1 cellular context compared by ENCODE assay signal in genomic region chr1:40475268-40475667, GRCh38.
TF ChIP-seq lines count a peak whose summit lies in the region.

No MANE protein-coding gene starts in this region.

TF ChIP-seq in K562, 482 proteins besides CTCF, POLR2A, EP300 and RAD21:
- TF ChIP-seq TRIM28 (IDR thresholded peaks at IDR 0.05) (peak; percentile 92; the same call in 1 of the 2 replicates), ARNT (IDR thresholded peaks at IDR 0.05) (no peak), GTF2B (IDR thresholded peaks at IDR 0.05; ENCODE audit: extremely low read depth, insufficient read length) (no peak), ZBTB12 (CRISPR knock-in tag; IDR thresholded peaks at IDR 0.05) (no peak), CBX3 (IDR thresholded peaks at IDR 0.05; ENCODE audit: borderline replicate concordance in 1 of 2, low read length in 2 of 2) (peak in 1 of 2 experiments; percentile 86; a peak in 2 of 3 replicates), MEIS2 (IDR thresholded peaks at IDR 0.05; ENCODE audit: partially characterized antibody) (no peak), MITF (IDR thresholded peaks at IDR 0.05) (no peak), RAD51 (IDR thresholded peaks at IDR 0.05; ENCODE audit: borderline replicate concordance, low read depth) (no peak), ZNF143 (CRISPR knock-in tag; IDR thresholded peaks at IDR 0.05) (no peak), GATAD2B (IDR thresholded peaks at IDR 0.05; ENCODE audit: borderline replicate concordance) (no peak), RBM25 (IDR thresholded peaks at IDR 0.05; ENCODE audit: low read depth, low read length, severe bottlenecking) (peak; percentile 53), DMBX1 (CRISPR knock-in tag; IDR thresholded peaks at IDR 0.05; ENCODE audit: borderline replicate concordance) (no peak), ZFP30 (CRISPR knock-in tag; IDR thresholded peaks at IDR 0.05; ENCODE audit: borderline replicate concordance) (peak; percentile 95), ZNF239 (CRISPR knock-in tag; IDR thresholded peaks at IDR 0.05) (no peak), TRIM24 (IDR thresholded peaks at IDR 0.05) (peak; percentile 13 to 49; a peak in 1 of 4 replicates), ZNF217 (CRISPR knock-in tag; IDR thresholded peaks at IDR 0.05) (no peak), ZNF778 (CRISPR knock-in tag; IDR thresholded peaks at IDR 0.05) (no peak), XRCC5 (IDR thresholded peaks at IDR 0.05; ENCODE audit: low read depth, low read length) (no peak), ZNF431 (CRISPR knock-in tag; IDR thresholded peaks at IDR 0.05) (no peak), TGIF2 (CRISPR knock-in tag; IDR thresholded peaks at IDR 0.05) (no peak), E4F1 (CRISPR knock-in tag; IDR thresholded peaks at IDR 0.05; ENCODE audit: borderline replicate concordance) (no peak), BRD4 (IDR thresholded peaks at IDR 0.05) (no peak), POLR3G (IDR thresholded peaks at IDR 0.05; ENCODE audit: extremely low read depth, insufficient read length, insufficient replicate concordance) (no peak), ETV5 (CRISPR knock-in tag; IDR thresholded peaks at IDR 0.05; ENCODE audit: low read depth) (no peak), KLF1 (tag; IDR thresholded peaks at IDR 0.05) (no peak), ZBTB33 (CRISPR knock-in tag; IDR thresholded peaks at IDR 0.05) (no peak), GATA2 (CRISPR knock-in tag; IDR thresholded peaks at IDR 0.05) (no peak), ZNF224 (CRISPR knock-in tag; IDR thresholded peaks at IDR 0.05) (no peak), ZNF280A (IDR thresholded peaks at IDR 0.05; ENCODE audit: low read depth, partially characterized antibody) (peak; percentile 79), CHD2 (IDR thresholded peaks at IDR 0.05; ENCODE audit: low read depth, low read length) (no peak), RBM14 (IDR thresholded peaks at IDR 0.05; ENCODE audit: borderline replicate concordance, insufficient read depth, low read depth, low read length) (no peak)
